20 cellular contexts compared by ENCODE assay signal in the genomic region with DNA sequence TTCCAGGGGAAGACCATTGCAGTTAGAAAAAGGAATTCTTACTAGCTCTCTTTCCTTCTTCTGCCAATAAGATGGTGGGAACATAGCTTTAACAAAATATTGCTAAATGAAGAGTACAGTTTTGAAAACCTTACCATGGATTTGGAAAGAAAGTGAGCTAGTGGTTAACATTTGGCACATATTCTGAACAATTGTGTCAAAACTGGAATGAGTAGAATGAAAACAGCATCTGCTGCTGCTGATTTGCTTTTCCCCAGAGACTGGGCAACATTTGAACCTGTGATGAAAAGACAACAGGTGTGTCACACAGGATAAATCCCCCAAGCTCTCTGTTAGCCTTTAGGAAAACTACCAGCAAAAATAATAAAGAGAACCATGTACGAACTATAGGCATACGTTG.
"Had no signal": no experiment of that assay in that cellular context is flagged by ENCODE, and none has a peak within 500 bp of the region (broad histone marks: within the 10 kb centered on the region; RNA-seq: fewer than 3 reads in every experiment).

No MANE protein-coding gene starts in this region.

- H3K27me3 ChIP-seq: esophagus muscularis mucosa, foreskin keratinocyte, tibial nerve, uterus had no signal

- H3K27ac Mint-ChIP-seq: activated naive CD4-positive, alpha-beta T cell treated with anti-CD3 and anti-CD28 coated beads, Interleukin-2, amount 10 ng/mL, durations not matched to agents 7 days and 5 days; brain; immature natural killer cell; natural killer cell treated with Interleukin-12 subunit alpha and Interleukin-12 subunit beta and Interleukin-15 and Interleukin-18, amount 100 ng/mL, for 72 hours had no signal

- ATAC-seq: foreskin keratinocyte; natural killer cell treated with Interleukin-12 subunit alpha and Interleukin-12 subunit beta and Interleukin-15 and Interleukin-18, amount 100 ng/mL, for 72 hours had no signal

- H3K4me1 ChIP-seq: esophagus muscularis mucosa, foreskin keratinocyte, tibial nerve, uterus had no signal

- H3K9me3 ChIP-seq: esophagus muscularis mucosa, tibial nerve, uterus had no signal

- H3K9me3 Mint-ChIP-seq: brain had no signal

- H3K27me3 Mint-ChIP-seq: activated naive CD4-positive, alpha-beta T cell treated with anti-CD3 and anti-CD28 coated beads, Interleukin-2, amount 10 ng/mL, durations not matched to agents 7 days and 5 days; natural killer cell treated with Interleukin-12 subunit alpha and Interleukin-12 subunit beta and Interleukin-15 and Interleukin-18, amount 100 ng/mL, for 72 hours had no signal

- H3K4me1 Mint-ChIP-seq: activated naive CD4-positive, alpha-beta T cell treated with anti-CD3 and anti-CD28 coated beads, Interleukin-2, amount 10 ng/mL, durations not matched to agents 7 days and 5 days; brain; immature natural killer cell had no signal

- H3K27ac ChIP-seq: coronary artery, esophagus muscularis mucosa, foreskin keratinocyte, tibial nerve, uterus, VCaP had no signal

- H3K36me3 Mint-ChIP-seq: activated naive CD4-positive, alpha-beta T cell treated with anti-CD3 and anti-CD28 coated beads, Interleukin-2, amount 10 ng/mL, durations not matched to agents 7 days and 5 days; brain; immature natural killer cell; natural killer cell treated with Interleukin-12 subunit alpha and Interleukin-12 subunit beta and Interleukin-15 and Interleukin-18, amount 100 ng/mL, for 72 hours had no signal

- DNase-seq: activated CD4-positive, alpha-beta T cell treated with anti-CD3 and anti-CD28 coated beads for 1 hour; activated CD4-positive, alpha-beta T cell treated with anti-CD3 and anti-CD28 coated beads, Interleukin-2, amount 50 U/mL, for 4 hours; activated naive CD4-positive, alpha-beta T cell treated with anti-CD3 and anti-CD28 coated beads, Interleukin-2, amount 10 ng/mL, durations not matched to agents 7 days and 5 days; activated T-cell treated with anti-CD3 and anti-CD28 coated beads for 4 hours; central memory CD4-positive, alpha-beta T cell; foreskin keratinocyte; glutamatergic neuron; immature natural killer cell; mesendoderm; retina; stimulated activated CD4-positive, alpha-beta T cell treated with anti-CD3 and anti-CD28 coated beads, Interleukin-2, amount 100 ng/mL, for 48 hours; stimulated activated naive CD4-positive, alpha-beta T cell; T1000; uterus had no signal

- H3K36me3 ChIP-seq: esophagus muscularis mucosa, tibial nerve, uterus had no signal

- H3K4me3 ChIP-seq: coronary artery, esophagus muscularis mucosa, tibial nerve, uterus had no signal

- H3K4me3 Mint-ChIP-seq: activated naive CD4-positive, alpha-beta T cell treated with anti-CD3 and anti-CD28 coated beads, Interleukin-2, amount 10 ng/mL, durations not matched to agents 7 days and 5 days; brain; immature natural killer cell; natural killer cell treated with Interleukin-12 subunit alpha and Interleukin-12 subunit beta and Interleukin-15 and Interleukin-18, amount 100 ng/mL, for 72 hours had no signal
